Comparison of ENCODE assay signal across 22 cellular contexts in genomic region chr12:21643758-21644157, GRCh38. TPM values are rescaled to one million over a fixed set of nuclear protein-coding genes. Genes with fewer than 3 reads are reported as not detected.
DNase-seq lines count a peak whose midpoint lies in the region; ATAC-seq, FAIRE-seq and TF ChIP-seq lines count a peak whose summit lies in the region.
"Had no signal": no experiment of that assay in that cellular context is flagged by ENCODE, and none has a peak within 500 bp of the region (broad histone marks: within the 10 kb centered on the region; RNA-seq: fewer than 3 reads in every experiment).

No MANE protein-coding gene starts in this region.

- TF ChIP-seq POLR2A in A549 (IDR thresholded peaks at IDR 0.05; ENCODE audit: low read length), result no peak

- CTCF ChIA-PET in A549 (lab: Yijun Ruan, JAX), result interaction anchor here (1.2 kb wide), 1 partner anchor 13 kb away, joined by 4 read pairs; the partner anchor contains the start of gene LDHB
- CTCF ChIA-PET in CD4-positive, alpha-beta memory T cell (lab: Charles Lee; ENCODE audit: partially characterized antibody), result interaction anchor here (0.6 to 2.9 kb wide), 8 partner anchors 8 to 36 kb away, joined by 3 to 14 read pairs (median 4); partner anchors contain the start of gene LDHB
- CTCF ChIA-PET in WTC11 (lab: Charles Lee), result interaction anchor here (0.6 kb wide), 1 partner anchor 22 kb away, joined by 6 read pairs; no protein-coding TSS in a partner anchor

- peak overlapping the region; percentile 63 for H3K4me2 ChIP-seq in A549

- H3K36me3 ChIP-seq in CD4-positive, alpha-beta memory T cell (ENCODE audit: insufficient read depth, low read length), result peaks cover 67% of the 10 kb centered on the region

- FAIRE-seq in A549 (lab: Jason Lieb, UNC), result peak; percentile 36
- peak; percentile 70 for FAIRE-seq in endometrium (lab: Jason Lieb, UNC)
- FAIRE-seq: TTC549 had no signal

- no peaks in the 10 kb centered on the region for H3K27me3 Mint-ChIP-seq in CD4-positive, alpha-beta memory T cell
- H3K27me3 Mint-ChIP-seq in WTC11 (ENCODE audit: low read depth), result no peaks in the 10 kb centered on the region
- H3K27me3 Mint-ChIP-seq: natural killer cell treated with Interleukin-12 subunit alpha and Interleukin-12 subunit beta and Interleukin-15 and Interleukin-18, amount 100 ng/mL, for 72 hours had no signal

- no peak for TF ChIP-seq EP300 in A549 (IDR thresholded peaks at IDR 0.05)

- peak overlapping the region; percentile 34 to 93 (median 76) for H3K27ac Mint-ChIP-seq in CD4-positive, alpha-beta memory T cell
- H3K27ac Mint-ChIP-seq in WTC11, result peak overlapping the region; percentile 88

- peaks cover 56 to 92% (median 81%) of the 10 kb centered on the region in 4 donors for H3K4me1 Mint-ChIP-seq in CD4-positive, alpha-beta memory T cell
- H3K4me1 Mint-ChIP-seq in WTC11, result peaks cover 52% of the 10 kb centered on the region

- H3K9me3 ChIP-seq in A549, result no peaks in the 10 kb centered on the region
- H3K9me3 ChIP-seq in CD4-positive, alpha-beta memory T cell (ENCODE audit: control insufficient read depth in 1 of 2, low read length in 2 of 2), result no peaks in the 10 kb centered on the region
- H3K9me3 ChIP-seq: BE2C, lower lobe of right lung, MG63 had no signal

- no peak for TF ChIP-seq CTCF in A549 (IDR thresholded peaks at IDR 0.05)
- no peak for TF ChIP-seq CTCF in WTC11 (IDR thresholded peaks at IDR 0.05)

- H3K4me3 ChIP-seq in A549, result no peak overlapping the region
- H3K4me3 ChIP-seq in CD4-positive, alpha-beta memory T cell (ENCODE audit: low read length in 2 of 2), result no peak overlapping the region
- H3K4me3 ChIP-seq: lower lobe of right lung, MG63 had no signal

- peaks cover 85 to 90% of the 10 kb centered on the region in 2 donors for H3K36me3 Mint-ChIP-seq in CD4-positive, alpha-beta memory T cell
- peaks cover 90% of the 10 kb centered on the region for H3K36me3 Mint-ChIP-seq in WTC11

- peaks cover 97% of the 10 kb centered on the region for H3K4me1 ChIP-seq in A549
- H3K4me1 ChIP-seq in CD4-positive, alpha-beta memory T cell (ENCODE audit: insufficient read depth, low read length), result peaks cover 85% of the 10 kb centered on the region

- no peaks in the 10 kb centered on the region for H3K27me3 ChIP-seq in CD4-positive, alpha-beta memory T cell (ENCODE audit: insufficient read depth, low read length)
- H3K27me3 ChIP-seq: BE2C, foreskin keratinocyte, MG63 had no signal

- TF ChIP-seq RAD21 in A549 (conservative IDR thresholded peaks at IDR 0.05 in 1 of 2, IDR thresholded peaks at IDR 0.05 in 1 of 2), result no peak

- intact Hi-C loops in CD4-positive, alpha-beta memory T cell (cut with micrococcal nuclease), result loop anchor here (1.0 to 5.0 kb wide), 2 partner anchors 11 to 34 kb away; no protein-coding TSS in a partner anchor

- DNase-seq in A549 (ENCODE audit: low read depth in 1 of 2, low spot score in 1 of 2) (no peak), WTC11 (ENCODE audit: low spot score) (no peak), NCI-H1105 treated with DMSO at 0.1 percent for 48 hours (lab: John Stamatoyannopoulos, UW) (no peak), NCI-H187 (lab: John Stamatoyannopoulos, UW) (no peak), NCI-H146 treated with DMSO at 0.1 percent for 48 hours (lab: John Stamatoyannopoulos, UW; ENCODE audit: unreplicated experiment) (no peak)
- DNase-seq in CD4-positive, alpha-beta memory T cell, result no peak
- DNase-seq: amniotic stem cell, BE2C, cerebellar nuclear complex, DMS79, foreskin keratinocyte, lower lobe of right lung, MG63, NCI-H2029 treated with DMSO at 0.1 percent for 48 hours, NCI-H526 treated with DMSO at 0.1 percent for 48 hours, PC-3 had no signal

- POLR2A ChIA-PET in A549 (lab: Yijun Ruan, JAX), result interaction anchor here (1.7 to 3.0 kb wide), 2 partner anchors 10 to 14 kb away, joined by 5 to 14 read pairs; partner anchors contain the start of gene LDHB
- POLR2A ChIA-PET in CD4-positive, alpha-beta memory T cell (lab: Charles Lee; ENCODE audit: partially characterized antibody), result interaction anchor here (1.3 to 15.3 kb wide), 4 partner anchors 9 to 42 kb away, joined by 3 to 200 read pairs (median 4); partner anchors contain the start of gene LDHB
- POLR2A ChIA-PET in WTC11 (lab: Charles Lee), result no interaction called here

- H3K4me3 Mint-ChIP-seq in CD4-positive, alpha-beta memory T cell, result peak overlapping the region in 5 of 8 donors; percentile 3 to 74 (median 36)
- no peak overlapping the region for H3K4me3 Mint-ChIP-seq in WTC11
- H3K4me3 Mint-ChIP-seq: natural killer cell treated with Interleukin-12 subunit alpha and Interleukin-12 subunit beta and Interleukin-15 and Interleukin-18, amount 100 ng/mL, for 72 hours had no signal

- no peaks in the 10 kb centered on the region for H3K9me3 Mint-ChIP-seq in CD4-positive, alpha-beta memory T cell
- H3K9me3 Mint-ChIP-seq in WTC11, result no peaks in the 10 kb centered on the region
- H3K9me3 Mint-ChIP-seq: natural killer cell treated with Interleukin-12 subunit alpha and Interleukin-12 subunit beta and Interleukin-15 and Interleukin-18, amount 100 ng/mL, for 72 hours had no signal

- 78% methylated on average over 3 of the region's 3 CpGs for WGBS in A549 (ENCODE audit: missing lambda C conversion rate)

- no peak for ATAC-seq in A549
- ATAC-seq in WTC11, result no peak
- ATAC-seq: natural killer cell treated with Interleukin-12 subunit alpha and Interleukin-12 subunit beta and Interleukin-15 and Interleukin-18, amount 100 ng/mL, for 72 hours; PC-3; SK-N-SH treated with all-trans-retinoic acid at 6 μM for 48 hours had no signal

- peak overlapping the region; percentile 47 to 69; a peak in 5 of 6 replicates for H3K27ac ChIP-seq in A549
- peak overlapping the region; percentile 13 for H3K27ac ChIP-seq in CD4-positive, alpha-beta memory T cell (ENCODE audit: low read depth, low read length)
- H3K27ac ChIP-seq: lower lobe of right lung had no signal

TF ChIP-seq in A549, 52 proteins besides CTCF, POLR2A, EP300 and RAD21:
- TF ChIP-seq CEBPB (IDR thresholded peaks at IDR 0.05) (peak in 1 of 2 experiments; percentile 42; a peak in 2 of 4 replicates), CHD2 (IDR thresholded peaks at IDR 0.05; ENCODE audit: low read length, partially characterized antibody) (no peak)
TF ChIP-seq in A549: peak in this region for 1.

TF ChIP-seq in WTC11, 78 proteins besides CTCF, POLR2A, EP300 and RAD21 (continues in another document):
- TF ChIP-seq, protein P1, sequence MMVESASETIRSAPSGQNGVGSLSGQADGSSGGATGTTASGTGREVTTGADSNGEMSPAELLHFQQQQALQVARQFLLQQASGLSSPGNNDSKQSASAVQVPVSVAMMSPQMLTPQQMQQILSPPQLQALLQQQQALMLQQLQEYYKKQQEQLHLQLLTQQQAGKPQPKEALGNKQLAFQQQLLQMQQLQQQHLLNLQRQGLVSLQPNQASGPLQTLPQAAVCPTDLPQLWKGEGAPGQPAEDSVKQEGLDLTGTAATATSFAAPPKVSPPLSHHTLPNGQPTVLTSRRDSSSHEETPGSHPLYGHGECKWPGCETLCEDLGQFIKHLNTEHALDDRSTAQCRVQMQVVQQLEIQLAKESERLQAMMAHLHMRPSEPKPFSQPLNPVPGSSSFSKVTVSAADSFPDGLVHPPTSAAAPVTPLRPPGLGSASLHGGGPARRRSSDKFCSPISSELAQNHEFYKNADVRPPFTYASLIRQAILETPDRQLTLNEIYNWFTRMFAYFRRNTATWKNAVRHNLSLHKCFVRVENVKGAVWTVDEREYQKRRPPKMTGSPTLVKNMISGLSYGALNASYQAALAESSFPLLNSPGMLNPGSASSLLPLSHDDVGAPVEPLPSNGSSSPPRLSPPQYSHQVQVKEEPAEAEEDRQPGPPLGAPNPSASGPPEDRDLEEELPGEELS (CRISPR knock-in tag; IDR thresholded peaks at IDR 0.05), result no peak
- TF ChIP-seq PRRX2 (CRISPR knock-in tag; IDR thresholded peaks at IDR 0.05) (no peak), FOXJ3 (CRISPR knock-in tag; IDR thresholded peaks at IDR 0.05; ENCODE audit: borderline replicate concordance) (no peak), NR1H2 (CRISPR knock-in tag; IDR thresholded peaks at IDR 0.05) (no peak), AR (CRISPR knock-in tag; IDR thresholded peaks at IDR 0.05) (no peak)

RNA-seq across cellular contexts. Expression of gene LDHB, which starts 13.9 kb away (rescaled TPM):
- polyA plus RNA-seq in A549 (2011; rRNA removed) (1,881 and 2,260 TPM in 2 replicates), A549 (2017; fragmentation: RNase III; extraction: RNeasy Plus Mini Kit Qiagen cat#74134 plus additional on column Dnase treatment) (1,745 to 1,852 TPM (median 1,788 TPM) in 3 replicates)
- 882 and 1,113 TPM in 2 replicates for polyA plus RNA-seq in A549 (2012; cell fraction: cytosol; rRNA removed)
- polyA plus RNA-seq in A549 (2012; cell fraction: nucleus; rRNA removed), result 378 and 581 TPM in 2 replicates
- polyA minus RNA-seq in A549 (2011; rRNA and poly(A)+ RNA removed), result 554 and 593 TPM in 2 replicates
- 1,000 to 10,000 TPM; 1,100 to 1,180 TPM for total RNA-seq in CD4-positive, alpha-beta memory T cell
- polyA plus RNA-seq in CD4-positive, alpha-beta memory T cell, result 1,000 to 10,000 TPM; 2,006 to 2,555 TPM
- total RNA-seq in WTC11 (2021), result 1,504 to 1,616 TPM (median 1,559 TPM) in 3 replicates

RNA-seq across cellular contexts. Expression of gene GYS2, which starts 39.1 kb away (rescaled TPM):
- 0.19 TPM in 2 replicates for polyA plus RNA-seq in A549 (2011; rRNA removed)
- polyA plus RNA-seq in A549 (2012; cell fraction: cytosol; rRNA removed), result 0.01 TPM in 1 of 2 replicates, not detected in the other
- polyA plus RNA-seq in A549 (2012; cell fraction: nucleus; rRNA removed), result 0.04 and 0.15 TPM in 2 replicates
- 0.04 TPM in 1 of 3 replicates, not detected in the others for polyA plus RNA-seq in A549 (2017; fragmentation: RNase III; extraction: RNeasy Plus Mini Kit Qiagen cat#74134 plus additional on column Dnase treatment)
- polyA minus RNA-seq in A549 (2011; rRNA and poly(A)+ RNA removed), result not detected in 2 replicates
- under 1 TPM; 0.11 to 0.32 TPM for total RNA-seq in CD4-positive, alpha-beta memory T cell
- not detected for polyA plus RNA-seq in CD4-positive, alpha-beta memory T cell
- total RNA-seq in WTC11 (2021), result not detected in 3 replicates
- total RNA-seq: foreskin keratinocyte; lower lobe of right lung; natural killer cell treated with Interleukin-12 subunit alpha and Interleukin-12 subunit beta and Interleukin-15 and Interleukin-18, amount 100 ng/mL, for 72 hours; PC-3; renal cortical epithelial cell; temporal lobe had no signal
- polyA plus RNA-seq: foreskin keratinocyte had no signal
